ENCODE assay signal across 8 cellular contexts in genomic region chr20:19936801-19937583, GRCh38.
A peak's percentile ranks its signal among the peaks of the same experiment; 100 is the strongest.
DNase-seq lines count a peak whose midpoint lies in the region; ATAC-seq and TF ChIP-seq lines count a peak whose summit lies in the region.

No MANE protein-coding gene starts in this region.

- no peak for TF ChIP-seq CTCF in colonic mucosa (IDR thresholded peaks at IDR 0.05)
- no peak for TF ChIP-seq CTCF in psoas muscle (IDR thresholded peaks at IDR 0.05)

- H3K4me1 ChIP-seq in colonic mucosa (peaks cover 4% of the 10 kb centered on the region), psoas muscle (peaks cover 40% of the 10 kb centered on the region)

- H3K9ac ChIP-seq in colonic mucosa (ENCODE audit: low read depth in 2 of 2, low read length in 2 of 2) = peak overlapping the region in 1 of 2 donors; percentile 6

- ATAC-seq in GM19395 (IDR thresholded peaks at IDR 0.05; ENCODE audit: unreplicated experiment) = peak; percentile 39
- ATAC-seq in psoas muscle = no peak

- DNase-seq in KBM-7 (peak; percentile 51), colonic mucosa (no peak), psoas muscle (peak in 1 of 2 donors; percentile 61), NCI-H2029 treated with DMSO at 0.1 percent for 48 hours (lab: John Stamatoyannopoulos, UW) (no peak), HuH-7 (ENCODE audit: low spot score) (no peak), GM03348 (ENCODE audit: low spot score) (no peak), cerebellar nuclear complex (lab: John Stamatoyannopoulos, UW) (no peak)

- H3K4me3 ChIP-seq in colonic mucosa = no peak overlapping the region
- H3K4me3 ChIP-seq in psoas muscle = peak overlapping the region; percentile 47

- in situ Hi-C loops in KBM-7 (cut with MboI; ENCODE audit: low pct_unique_long_range_greater_than_20kb, low sequenced_read_pairs) = no loop called here

- H3K36me3 ChIP-seq in colonic mucosa (no peaks in the 10 kb centered on the region), psoas muscle (ENCODE audit: insufficient read depth in 1 of 2, low read depth in 1 of 2) (peaks cover 0 to 13% of the 10 kb centered on the region in 2 donors)

- no peaks in the 10 kb centered on the region for H3K27me3 ChIP-seq in colonic mucosa
- no peaks in the 10 kb centered on the region for H3K27me3 ChIP-seq in psoas muscle (ENCODE audit: insufficient read depth in 3 of 3, low read length in 2 of 3)

- H3K9me3 ChIP-seq in colonic mucosa (no peaks in the 10 kb centered on the region), psoas muscle (no peaks in the 10 kb centered on the region)

- intact Hi-C loops in colonic mucosa (cut with DNase I) = no loop called here
- intact Hi-C loops in psoas muscle (cut with DNase I) = loop anchor here (5.0 kb wide), 2 partner anchors 35 to 55 kb away; no protein-coding TSS in a partner anchor

- H3K27ac ChIP-seq in colonic mucosa (peak overlapping the region; percentile 5), psoas muscle (peak overlapping the region; percentile 43)

- 74 to 81% (median 75%) methylated on average over 13 of the region's 13 CpGs for WGBS in psoas muscle, 3 donors
